In genomic region chr22:25641650-25642049, GRCh38 we compare ENCODE assay signal across 16 cellular contexts.
"Had no signal": no experiment of that assay in that cellular context is flagged by ENCODE, and none has a peak within 500 bp of the region (broad histone marks: within the 10 kb centered on the region; RNA-seq: fewer than 3 reads in every experiment).

No MANE protein-coding gene starts in this region.

- H3K4me3 Mint-ChIP-seq: activated T-cell treated with anti-CD3 and anti-CD28 coated beads, Interleukin-2, amount 50 U/mL, for 72 hours; mesothelial cell of epicardium; type B pancreatic cell had no signal

- H3K27ac Mint-ChIP-seq: activated T-cell treated with anti-CD3 and anti-CD28 coated beads, Interleukin-2, amount 50 U/mL, for 72 hours; mesothelial cell of epicardium; type B pancreatic cell had no signal

- FAIRE-seq: keratinocyte, TTC549 had no signal

- H3K4me1 Mint-ChIP-seq: mesothelial cell of epicardium had no signal

- H3K27me3 Mint-ChIP-seq: type B pancreatic cell had no signal

- DNase-seq: activated CD4-positive, alpha-beta T cell treated with anti-CD3 and anti-CD28 coated beads for 4 hours; activated CD8-positive, alpha-beta memory T cell treated with anti-CD3 and anti-CD28 coated beads for 24 hours; activated CD8-positive, alpha-beta memory T cell treated with anti-CD3 and anti-CD28 coated beads, Interleukin-2, amount 50 U/mL, for 48 hours; activated T-cell treated with anti-CD3 and anti-CD28 coated beads, Interleukin-2, amount 50 U/mL, for 72 hours; adrenal gland; effector CD8-positive, alpha-beta T cell; gastrocnemius medialis; head of caudate nucleus; occipital lobe; SJCRH30; stimulated activated CD8-positive, alpha-beta memory T cell treated with anti-CD3 and anti-CD28 coated beads, Interleukin-4, amount 100 ng/mL, for 48 hours; stomach had no signal
